In genomic region chr21:41973427-41973831, GRCh38 we compare ENCODE assay signal across 20 cellular contexts. TPM values are rescaled to one million over a fixed set of nuclear protein-coding genes. Genes with fewer than 3 reads are reported as not detected.
DNase-seq lines count a peak whose midpoint lies in the region; ATAC-seq and TF ChIP-seq lines count a peak whose summit lies in the region.
"Had no signal": no experiment of that assay in that cellular context is flagged by ENCODE, and none has a peak within 500 bp of the region (broad histone marks: within the 10 kb centered on the region; RNA-seq: fewer than 3 reads in every experiment).

No MANE protein-coding gene starts in this region.

- 91 to 93% methylated on average over 8 to 15 of the region's 15 CpGs for whole genome bisulfite sequencing in endodermal cell (ENCODE audit: insufficient coverage in 1 of 2, insufficient read length in 1 of 2), 2 experiments

- no peaks in the 10 kb centered on the region for H3K36me3 Mint-ChIP-seq in endodermal cell (ENCODE audit: low read depth)
- H3K36me3 Mint-ChIP-seq: T-cell had no signal

- TF ChIP-seq RAD21 in HCT116 (IDR thresholded peaks at IDR 0.05; ENCODE audit: low read depth) = no peak

- TF ChIP-seq CTCF in HCT116 (IDR thresholded peaks at IDR 0.05 in 2 of 3, conservative IDR thresholded peaks at IDR 0.05 in 1 of 3; ENCODE audit: borderline replicate concordance in 1 of 3, insufficient read depth in 1 of 3, low read depth in 2 of 3, low read length in 2 of 3) = no peak
- no peak for TF ChIP-seq CTCF in endodermal cell (conservative IDR thresholded peaks at IDR 0.05)
- no peak for TF ChIP-seq CTCF in mucosa of descending colon (IDR thresholded peaks at IDR 0.05)

- H3K27me3 ChIP-seq in HCT116 (ENCODE audit: insufficient read depth, low read length) (no peaks in the 10 kb centered on the region), endodermal cell (ENCODE audit: control insufficient read depth, insufficient read depth, low read length, poor library complexity, severe bottlenecking) (no peaks in the 10 kb centered on the region)
- H3K27me3 ChIP-seq: uterus had no signal

- CTCF ChIA-PET in HCT116 (lab: Charles Lee) = interaction anchor here (1.0 kb wide), 1 partner anchor 134 kb away, joined by 3 read pairs; no protein-coding TSS in a partner anchor

- H3K9me3 Mint-ChIP-seq in endodermal cell = peaks cover 1% of the 10 kb centered on the region
- H3K9me3 Mint-ChIP-seq: T-cell had no signal

- no TSS peak for BruUV-seq in HCT116 (replicated peaks; lab: Mats Ljungman, UMichigan)

- H3K79me2 ChIP-seq in HCT116 (ENCODE audit: insufficient read depth, low read length) = no peaks in the 10 kb centered on the region

- H3K4me1 Mint-ChIP-seq in endodermal cell = peaks cover 5% of the 10 kb centered on the region

- H3K4me1 ChIP-seq in HCT116 (ENCODE audit: control insufficient read depth in 1 of 2, insufficient read depth in 2 of 2, low read length in 2 of 2) = no peaks in the 10 kb centered on the region
- no peaks in the 10 kb centered on the region for H3K4me1 ChIP-seq in endodermal cell (ENCODE audit: control insufficient read depth, insufficient read depth, low read length)
- peaks cover 11% of the 10 kb centered on the region for H3K4me1 ChIP-seq in mucosa of descending colon (ENCODE audit: low read depth)
- H3K4me1 ChIP-seq: uterus had no signal

- no peaks in the 10 kb centered on the region for H3K9me3 ChIP-seq in HCT116 (ENCODE audit: control insufficient read depth in 1 of 2, insufficient read depth in 1 of 2, low read depth in 1 of 2, low read length in 2 of 2)
- no peaks in the 10 kb centered on the region for H3K9me3 ChIP-seq in endodermal cell (ENCODE audit: control insufficient read depth, low read length)
- no peaks in the 10 kb centered on the region for H3K9me3 ChIP-seq in mucosa of descending colon
- H3K9me3 ChIP-seq: uterus had no signal

- H3K27ac ChIP-seq in HCT116 (ENCODE audit: low read depth, low read length) (no peak overlapping the region), endodermal cell (ENCODE audit: low read depth, low read length) (no peak overlapping the region)
- H3K27ac ChIP-seq: 22Rv1, uterus had no signal

- H3K9me2 ChIP-seq in HCT116 (ENCODE audit: insufficient read depth) = no peaks in the 10 kb centered on the region

- H3K4me3 ChIP-seq in HCT116 (replicated peaks in 1 of 2; ENCODE audit: low read depth in 1 of 2, low read length in 2 of 2) = no peak overlapping the region
- no peak overlapping the region for H3K4me3 ChIP-seq in endodermal cell (ENCODE audit: low read length)
- no peak overlapping the region for H3K4me3 ChIP-seq in mucosa of descending colon
- H3K4me3 ChIP-seq: smooth muscle cell, uterus had no signal

- H3K36me3 ChIP-seq in HCT116 (ENCODE audit: control insufficient read depth in 1 of 2, insufficient read depth in 2 of 2, low read length in 2 of 2) = no peaks in the 10 kb centered on the region
- H3K36me3 ChIP-seq in endodermal cell (ENCODE audit: control insufficient read depth, insufficient read depth, low read length) = no peaks in the 10 kb centered on the region
- H3K36me3 ChIP-seq in mucosa of descending colon (ENCODE audit: low read depth) = no peaks in the 10 kb centered on the region
- H3K36me3 ChIP-seq: uterus had no signal

- H3K27ac Mint-ChIP-seq in endodermal cell = no peak overlapping the region

- POLR2A ChIA-PET in HCT116 (lab: Charles Lee) = no interaction called here

- no peak overlapping the region for H3K4me3 Mint-ChIP-seq in endodermal cell
- H3K4me3 Mint-ChIP-seq: activated CD4-positive, alpha-beta T cell treated with anti-CD3 and anti-CD28 coated beads, Interleukin-2, amount 10 ng/mL, durations not matched to agents 24 days and 14 days had no signal

- no peak overlapping the region for H3K4me2 ChIP-seq in HCT116 (ENCODE audit: low read length)
- H3K4me2 ChIP-seq: smooth muscle cell had no signal

- RAD21 ChIA-PET in HCT116 (lab: Charles Lee; ENCODE audit: low non-redundant PET in 1 of 2, low total read pairs in 2 of 2, uncharacterized antibody in 2 of 2, unreplicated experiment in 2 of 2) = no interaction called here

- H2AFZ ChIP-seq in HCT116 (ENCODE audit: low read depth, low read length, poor library complexity, severe bottlenecking) = no peak overlapping the region

- intact Hi-C loops in HCT116 (cut with micrococcal nuclease) (no loop called here), mucosa of descending colon (cut with DNase I, micrococcal nuclease) (no loop called here)

- H3K27me3 Mint-ChIP-seq in endodermal cell (ENCODE audit: insufficient read depth) = no peaks in the 10 kb centered on the region
- H3K27me3 Mint-ChIP-seq: activated CD4-positive, alpha-beta T cell treated with anti-CD3 and anti-CD28 coated beads, Interleukin-2, amount 10 ng/mL, durations not matched to agents 24 days and 14 days; stimulated activated naive CD8-positive, alpha-beta T cell treated with anti-CD3 and anti-CD28 coated beads, Interleukin-15, amount 100 ng/mL, for 72 hours; T-cell had no signal

- H4K20me1 ChIP-seq in HCT116 (ENCODE audit: insufficient read depth) = no peaks in the 10 kb centered on the region

- ATAC-seq in HCT116 = peak; percentile 21; the same call in 1 of the 2 replicates
- peak; percentile 96 for ATAC-seq in mucosa of descending colon
- ATAC-seq in HG02981 (IDR thresholded peaks at IDR 0.05; ENCODE audit: unreplicated experiment) = no peak
- no peak for ATAC-seq in HG02623 (IDR thresholded peaks at IDR 0.05; ENCODE audit: unreplicated experiment)

- no peak for TF ChIP-seq POLR2A in HCT116 (IDR thresholded peaks at IDR 0.05; ENCODE audit: borderline replicate concordance, extremely low read depth, insufficient read depth, insufficient read length)

- DNase-seq in DMS79 treated with DMSO at 0.1 percent for 48 hours (lab: John Stamatoyannopoulos, UW) (peak; percentile 9), DMS79 (lab: John Stamatoyannopoulos, UW) (no peak), HCT116 (ENCODE audit: low read depth, low spot score) (no peak), endodermal cell (peak; percentile 28), mucosa of descending colon (peak; percentile 72 to 83 (median 76))
- no peak for DNase-seq in activated CD4-positive, CD25-positive, alpha-beta regulatory T cell treated with anti-CD3 and anti-CD28 coated beads, Interleukin-2, amount 50 U/mL, for 72 hours
- DNase-seq: anterior cingulate cortex, caudate nucleus, COR-L47, erythroblast, NCI-H524 treated with DMSO at 0.1 percent for 48 hours, SIG-M5 had no signal

- H3K9ac ChIP-seq in HCT116 (ENCODE audit: low read length) = no peak overlapping the region
- H3K9ac ChIP-seq in endodermal cell (ENCODE audit: extremely low read depth, low read length, poor library complexity, severe bottlenecking) = no peak overlapping the region

TF ChIP-seq in HCT116, 20 proteins besides CTCF, POLR2A, EP300 and RAD21 (continues in another document):
- TF ChIP-seq ELF1 (IDR thresholded peaks at IDR 0.05; ENCODE audit: borderline replicate concordance, low read depth) = no peak
- TF ChIP-seq EZH2 (IDR thresholded peaks at IDR 0.05) = no peak
- no peak for TF ChIP-seq SRF (IDR thresholded peaks at IDR 0.05; ENCODE audit: low read depth)
- TF ChIP-seq CBX3 (IDR thresholded peaks at IDR 0.05; ENCODE audit: low read depth) = no peak
- TF ChIP-seq EZH2phosphoT487 (IDR thresholded peaks at IDR 0.05; ENCODE audit: borderline replicate concordance) = no peak
- TF ChIP-seq, protein P1, sequence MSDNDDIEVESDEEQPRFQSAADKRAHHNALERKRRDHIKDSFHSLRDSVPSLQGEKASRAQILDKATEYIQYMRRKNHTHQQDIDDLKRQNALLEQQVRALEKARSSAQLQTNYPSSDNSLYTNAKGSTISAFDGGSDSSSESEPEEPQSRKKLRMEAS (IDR thresholded peaks at IDR 0.05) = no peak
- no peak for TF ChIP-seq POLR2AphosphoS5 (IDR thresholded peaks at IDR 0.05; ENCODE audit: low read depth, low read length)
- no peak for TF ChIP-seq FOSL1 (IDR thresholded peaks at IDR 0.05; ENCODE audit: low read depth)
- TF ChIP-seq ZNF274 (IDR thresholded peaks at IDR 0.05; ENCODE audit: low read depth, low read length) = no peak
- no peak for TF ChIP-seq ZFX (IDR thresholded peaks at IDR 0.05)
- no peak for TF ChIP-seq YY1 (IDR thresholded peaks at IDR 0.05; ENCODE audit: extremely low read depth, insufficient replicate concordance, low read depth, low read length)
- TF ChIP-seq REST (IDR thresholded peaks at IDR 0.05; ENCODE audit: low read depth) = no peak

RNA-seq across cellular contexts. Expression of gene C2CD2, which starts 19.6 kb away (rescaled TPM):
- 22.0 TPM for total RNA-seq in HCT116 (2021; ENCODE audit: unreplicated experiment)
- polyA plus RNA-seq in HCT116 (2012) = 13.1 and 13.2 TPM in 2 replicates
- total RNA-seq in endodermal cell = 10 to 100 TPM; 26.3 to 28.7 TPM
- 8.9 TPM for polyA plus RNA-seq in endodermal cell (2013, experiment 1 of 2)
- polyA plus RNA-seq in endodermal cell (2013, experiment 2 of 2) = 7.2 TPM
- 10 to 100 TPM in 2 of 3 donors, 1 to 10 TPM in 1; 9.4 to 29.1 (median 17.8) TPM for total RNA-seq in mucosa of descending colon

RNA-seq across cellular contexts. Expression of gene ZBTB21, which starts 36.7 kb away (rescaled TPM):
- total RNA-seq in HCT116 (2021; ENCODE audit: unreplicated experiment) (28.7 TPM), endodermal cell (10 to 100 TPM; 17.3 to 23.1 TPM), mucosa of descending colon (10 to 100 TPM; 11.8 to 18.9 (median 14.6) TPM)
- 9.9 and 10.5 TPM in 2 replicates for polyA plus RNA-seq in HCT116 (2012)
- polyA plus RNA-seq in endodermal cell (2013, experiment 1 of 2) = 14.0 TPM
- polyA plus RNA-seq in endodermal cell (2013, experiment 2 of 2) = 14.4 TPM

Comparison
In these comparisons a context has a peak if more than half of its experiments do, and no peak if none do; other contexts are left out.
1. DNase-seq: peak in DMS79 treated with DMSO at 0.1 percent for 48 hours (single experiment), endodermal cell (single experiment) and mucosa of descending colon (3 of 3); none in DMS79 (single experiment), HCT116 (single experiment) and activated CD4-positive, CD25-positive, alpha-beta regulatory T cell treated with anti-CD3 and anti-CD28 coated beads, Interleukin-2, amount 50 U/mL, for 72 hours (single experiment).
2. ATAC-seq: peak in HCT116 (single experiment) and mucosa of descending colon (single experiment); none in HG02981 (single experiment) and HG02623 (single experiment).